ENCODE assay signal across 1 cellular context in the genomic region with DNA sequence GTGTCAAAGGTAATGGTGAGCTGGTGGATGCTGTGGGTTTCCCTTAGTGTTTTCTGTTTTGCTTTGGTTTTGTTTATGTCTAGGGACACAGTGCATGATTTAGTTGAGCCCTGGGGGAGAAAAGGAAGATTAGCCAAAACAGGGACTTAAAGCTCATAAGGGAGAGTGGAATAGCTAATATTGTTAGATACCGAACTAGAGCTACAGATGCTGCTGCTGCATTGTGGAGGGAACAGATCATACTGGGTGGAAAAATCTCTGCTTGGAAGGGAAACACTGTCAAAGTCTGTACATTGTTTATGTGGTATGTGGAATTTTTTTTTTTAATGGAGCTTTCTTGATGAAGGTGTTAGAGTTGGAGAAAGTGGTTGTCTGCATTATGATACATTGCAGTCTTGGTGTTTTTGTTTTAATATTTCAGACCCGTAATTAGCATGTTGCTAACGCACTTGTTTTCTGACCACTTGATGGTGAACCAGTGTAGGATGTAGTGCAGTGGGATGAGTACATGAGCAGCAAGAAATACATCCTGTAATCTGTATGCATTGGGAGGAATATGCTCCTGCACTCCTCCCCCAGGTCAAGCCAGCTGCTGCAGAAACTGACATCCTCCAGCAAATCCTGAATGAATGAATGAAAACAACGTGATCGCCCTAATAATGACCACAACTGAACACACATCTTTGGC.
TF ChIP-seq lines count a peak whose summit lies in the region.

No MANE protein-coding gene starts in this region.

TF ChIP-seq in GM23338, 12 proteins besides CTCF, POLR2A, EP300 and RAD21 (continued from another document):
- TF ChIP-seq, protein P1, sequence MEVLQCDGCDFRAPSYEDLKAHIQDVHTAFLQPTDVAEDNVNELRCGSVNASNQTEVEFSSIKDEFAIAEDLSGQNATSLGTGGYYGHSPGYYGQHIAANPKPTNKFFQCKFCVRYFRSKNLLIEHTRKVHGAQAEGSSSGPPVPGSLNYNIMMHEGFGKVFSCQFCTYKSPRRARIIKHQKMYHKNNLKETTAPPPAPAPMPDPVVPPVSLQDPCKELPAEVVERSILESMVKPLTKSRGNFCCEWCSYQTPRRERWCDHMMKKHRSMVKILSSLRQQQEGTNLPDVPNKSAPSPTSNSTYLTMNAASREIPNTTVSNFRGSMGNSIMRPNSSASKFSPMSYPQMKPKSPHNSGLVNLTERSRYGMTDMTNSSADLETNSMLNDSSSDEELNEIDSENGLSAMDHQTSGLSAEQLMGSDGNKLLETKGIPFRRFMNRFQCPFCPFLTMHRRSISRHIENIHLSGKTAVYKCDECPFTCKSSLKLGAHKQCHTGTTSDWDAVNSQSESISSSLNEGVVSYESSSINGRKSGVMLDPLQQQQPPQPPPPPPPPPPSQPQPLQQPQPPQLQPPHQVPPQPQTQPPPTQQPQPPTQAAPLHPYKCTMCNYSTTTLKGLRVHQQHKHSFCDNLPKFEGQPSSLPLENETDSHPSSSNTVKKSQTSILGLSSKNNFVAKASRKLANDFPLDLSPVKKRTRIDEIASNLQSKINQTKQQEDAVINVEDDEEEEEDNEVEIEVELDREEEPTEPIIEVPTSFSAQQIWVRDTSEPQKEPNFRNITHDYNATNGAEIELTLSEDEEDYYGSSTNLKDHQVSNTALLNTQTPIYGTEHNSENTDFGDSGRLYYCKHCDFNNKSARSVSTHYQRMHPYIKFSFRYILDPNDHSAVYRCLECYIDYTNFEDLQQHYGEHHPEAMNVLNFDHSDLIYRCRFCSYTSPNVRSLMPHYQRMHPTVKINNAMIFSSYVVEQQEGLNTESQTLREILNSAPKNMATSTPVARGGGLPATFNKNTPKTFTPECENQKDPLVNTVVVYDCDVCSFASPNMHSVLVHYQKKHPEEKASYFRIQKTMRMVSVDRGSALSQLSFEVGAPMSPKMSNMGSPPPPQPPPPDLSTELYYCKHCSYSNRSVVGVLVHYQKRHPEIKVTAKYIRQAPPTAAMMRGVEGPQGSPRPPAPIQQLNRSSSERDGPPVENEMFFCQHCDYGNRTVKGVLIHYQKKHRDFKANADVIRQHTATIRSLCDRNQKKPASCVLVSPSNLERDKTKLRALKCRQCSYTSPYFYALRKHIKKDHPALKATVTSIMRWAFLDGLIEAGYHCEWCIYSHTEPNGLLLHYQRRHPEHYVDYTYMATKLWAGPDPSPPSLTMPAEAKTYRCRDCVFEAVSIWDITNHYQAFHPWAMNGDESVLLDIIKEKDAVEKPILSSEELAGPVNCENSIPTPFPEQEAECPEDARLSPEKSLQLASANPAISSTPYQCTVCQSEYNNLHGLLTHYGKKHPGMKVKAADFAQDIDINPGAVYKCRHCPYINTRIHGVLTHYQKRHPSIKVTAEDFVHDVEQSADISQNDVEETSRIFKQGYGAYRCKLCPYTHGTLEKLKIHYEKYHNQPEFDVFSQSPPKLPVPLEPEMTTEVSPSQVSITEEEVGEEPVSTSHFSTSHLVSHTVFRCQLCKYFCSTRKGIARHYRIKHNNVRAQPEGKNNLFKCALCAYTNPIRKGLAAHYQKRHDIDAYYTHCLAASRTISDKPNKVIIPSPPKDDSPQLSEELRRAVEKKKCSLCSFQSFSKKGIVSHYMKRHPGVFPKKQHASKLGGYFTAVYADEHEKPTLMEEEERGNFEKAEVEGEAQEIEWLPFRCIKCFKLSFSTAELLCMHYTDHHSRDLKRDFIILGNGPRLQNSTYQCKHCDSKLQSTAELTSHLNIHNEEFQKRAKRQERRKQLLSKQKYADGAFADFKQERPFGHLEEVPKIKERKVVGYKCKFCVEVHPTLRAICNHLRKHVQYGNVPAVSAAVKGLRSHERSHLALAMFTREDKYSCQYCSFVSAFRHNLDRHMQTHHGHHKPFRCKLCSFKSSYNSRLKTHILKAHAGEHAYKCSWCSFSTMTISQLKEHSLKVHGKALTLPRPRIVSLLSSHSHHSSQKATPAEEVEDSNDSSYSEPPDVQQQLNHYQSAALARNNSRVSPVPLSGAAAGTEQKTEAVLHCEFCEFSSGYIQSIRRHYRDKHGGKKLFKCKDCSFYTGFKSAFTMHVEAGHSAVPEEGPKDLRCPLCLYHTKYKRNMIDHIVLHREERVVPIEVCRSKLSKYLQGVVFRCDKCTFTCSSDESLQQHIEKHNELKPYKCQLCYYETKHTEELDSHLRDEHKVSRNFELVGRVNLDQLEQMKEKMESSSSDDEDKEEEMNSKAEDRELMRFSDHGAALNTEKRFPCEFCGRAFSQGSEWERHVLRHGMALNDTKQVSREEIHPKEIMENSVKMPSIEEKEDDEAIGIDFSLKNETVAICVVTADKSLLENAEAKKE (CRISPR knock-in tag; IDR thresholded peaks at IDR 0.05) = no peak
- TF ChIP-seq EZH2phosphoT487 (IDR thresholded peaks at IDR 0.05; ENCODE audit: unreplicated experiment) (no peak), ZNF331 (CRISPR knock-in tag; IDR thresholded peaks at IDR 0.05; ENCODE audit: low read depth) (no peak), CREB1 (CRISPR knock-in tag; IDR thresholded peaks at IDR 0.05; ENCODE audit: low read depth) (no peak), STAT1 (IDR thresholded peaks at IDR 0.05; ENCODE audit: unreplicated experiment) (no peak), NANOG (IDR thresholded peaks at IDR 0.05; ENCODE audit: borderline replicate concordance) (no peak), POLR2AphosphoS5 (IDR thresholded peaks at IDR 0.05; ENCODE audit: low read depth) (no peak), JUNB (IDR thresholded peaks at IDR 0.05; ENCODE audit: unreplicated experiment) (no peak)
- TF ChIP-seq, protein P2, sequence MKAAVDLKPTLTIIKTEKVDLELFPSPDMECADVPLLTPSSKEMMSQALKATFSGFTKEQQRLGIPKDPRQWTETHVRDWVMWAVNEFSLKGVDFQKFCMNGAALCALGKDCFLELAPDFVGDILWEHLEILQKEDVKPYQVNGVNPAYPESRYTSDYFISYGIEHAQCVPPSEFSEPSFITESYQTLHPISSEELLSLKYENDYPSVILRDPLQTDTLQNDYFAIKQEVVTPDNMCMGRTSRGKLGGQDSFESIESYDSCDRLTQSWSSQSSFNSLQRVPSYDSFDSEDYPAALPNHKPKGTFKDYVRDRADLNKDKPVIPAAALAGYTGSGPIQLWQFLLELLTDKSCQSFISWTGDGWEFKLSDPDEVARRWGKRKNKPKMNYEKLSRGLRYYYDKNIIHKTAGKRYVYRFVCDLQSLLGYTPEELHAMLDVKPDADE (IDR thresholded peaks at IDR 0.05) = no peak
TF ChIP-seq in GM23338: peak in this region for 0.
